10 cellular contexts compared by ENCODE assay signal in genomic region chr16:84753412-84754325, GRCh38. TPM values are rescaled to one million over a fixed set of nuclear protein-coding genes. Genes with fewer than 3 reads are reported as not detected.
DNase-seq lines count a peak whose midpoint lies in the region; ATAC-seq, FAIRE-seq and TF ChIP-seq lines count a peak whose summit lies in the region.
"Had no signal": no experiment of that assay in that cellular context is flagged by ENCODE, and none has a peak within 500 bp of the region (broad histone marks: within the 10 kb centered on the region; RNA-seq: fewer than 3 reads in every experiment).

No MANE protein-coding gene starts in this region.

- DNase-seq in CD4-positive, alpha-beta memory T cell: no peak
- DNase-seq in adipocyte (ENCODE audit: low read depth) (no peak), mucosa of descending colon (no peak), T-helper 1 cell (no peak), frontal cortex (ENCODE audit: low spot score in 2 of 2) (no peak), foreskin melanocyte (no peak)
- DNase-seq in natural killer cell treated with Interleukin-12 subunit alpha and Interleukin-12 subunit beta and Interleukin-15 and Interleukin-18, amount 100 ng/mL, for 72 hours (ENCODE audit: low spot score): no peak

- no peaks in the 10 kb centered on the region for H3K27me3 ChIP-seq in CD4-positive, alpha-beta memory T cell (ENCODE audit: insufficient read depth, low read length)
- no peaks in the 10 kb centered on the region for H3K27me3 ChIP-seq in adipocyte (replicated peaks; ENCODE audit: control insufficient read depth, insufficient read depth, low read length)

- no peak for FAIRE-seq in frontal cortex (lab: Jason Lieb, UNC)
- FAIRE-seq: urothelium cell line had no signal

- intact Hi-C loops in CD4-positive, alpha-beta memory T cell (cut with micrococcal nuclease): loop anchor here (1.0 to 2.0 kb wide), 6 partner anchors 31 to 333 kb away; partner anchors contain the start of gene CRISPLD2
- intact Hi-C loops in mucosa of descending colon (cut with DNase I, micrococcal nuclease): loop anchor here (5.0 kb wide), 2 partner anchors 199 to 219 kb away; no protein-coding TSS in a partner anchor

- H3K4me1 ChIP-seq in CD4-positive, alpha-beta memory T cell (ENCODE audit: insufficient read depth, low read length): peaks cover 76% of the 10 kb centered on the region
- H3K4me1 ChIP-seq in HEK293 (ENCODE audit: control insufficient read depth, insufficient read depth, low read length): peaks cover 4% of the 10 kb centered on the region; the same call in 1 of the 2 replicates
- peaks cover 36% of the 10 kb centered on the region for H3K4me1 ChIP-seq in adipocyte (ENCODE audit: control insufficient read depth, insufficient read depth, low read length)
- peaks cover 7% of the 10 kb centered on the region for H3K4me1 ChIP-seq in mucosa of descending colon (ENCODE audit: low read depth)

- CTCF ChIA-PET in CD4-positive, alpha-beta memory T cell (lab: Charles Lee; ENCODE audit: partially characterized antibody): interaction anchor here (1.0 to 8.7 kb wide), 25 partner anchors 9 to 333 kb away, joined by 3 to 289 read pairs (median 6); partner anchors contain the start of gene CRISPLD2
- CTCF ChIA-PET in HEK293 (lab: Yijun Ruan, JAX): interaction anchor here (0.6 to 6.8 kb wide), 36 partner anchors 9 to 820 kb away, joined by 3 to 144 read pairs (median 5); no protein-coding TSS in a partner anchor

- peak overlapping the region; percentile 9 for H3K9ac ChIP-seq in adipocyte (ENCODE audit: low read length)

- H3K36me3 Mint-ChIP-seq in CD4-positive, alpha-beta memory T cell: peaks cover 0 to 10% of the 10 kb centered on the region in 2 donors
- H3K36me3 Mint-ChIP-seq in natural killer cell treated with Interleukin-12 subunit alpha and Interleukin-12 subunit beta and Interleukin-15 and Interleukin-18, amount 100 ng/mL, for 72 hours: no peaks in the 10 kb centered on the region

- TF ChIP-seq CTCF in HEK293 (tag by site-specific recombination; IDR thresholded peaks at IDR 0.05) (no peak), mucosa of descending colon (IDR thresholded peaks at IDR 0.05) (no peak)

- H3K27ac Mint-ChIP-seq in CD4-positive, alpha-beta memory T cell: peak overlapping the region; percentile 43 to 93 (median 80)
- H3K27ac Mint-ChIP-seq in natural killer cell treated with Interleukin-12 subunit alpha and Interleukin-12 subunit beta and Interleukin-15 and Interleukin-18, amount 100 ng/mL, for 72 hours: peak overlapping the region; percentile 36 to 86

- H3K9me3 Mint-ChIP-seq in CD4-positive, alpha-beta memory T cell: no peaks in the 10 kb centered on the region
- no peaks in the 10 kb centered on the region for H3K9me3 Mint-ChIP-seq in natural killer cell treated with Interleukin-12 subunit alpha and Interleukin-12 subunit beta and Interleukin-15 and Interleukin-18, amount 100 ng/mL, for 72 hours
- H3K9me3 Mint-ChIP-seq: T-cell had no signal

- no peaks in the 10 kb centered on the region for H3K9me3 ChIP-seq in CD4-positive, alpha-beta memory T cell (ENCODE audit: control insufficient read depth in 1 of 2, low read length in 2 of 2)
- H3K9me3 ChIP-seq in HEK293 (ENCODE audit: control insufficient read depth, insufficient read depth, low read depth, low read length): no peaks in the 10 kb centered on the region
- H3K9me3 ChIP-seq in adipocyte (ENCODE audit: control insufficient read depth, low read length): no peaks in the 10 kb centered on the region
- H3K9me3 ChIP-seq in mucosa of descending colon: no peaks in the 10 kb centered on the region

- H3K4me1 Mint-ChIP-seq in CD4-positive, alpha-beta memory T cell: peaks cover 63 to 93% (median 81%) of the 10 kb centered on the region in 4 donors
- peaks cover 65 to 71% of the 10 kb centered on the region in 2 donors for H3K4me1 Mint-ChIP-seq in natural killer cell treated with Interleukin-12 subunit alpha and Interleukin-12 subunit beta and Interleukin-15 and Interleukin-18, amount 100 ng/mL, for 72 hours (ENCODE audit: low read depth in 2 of 2)

- POLR2A ChIA-PET in CD4-positive, alpha-beta memory T cell (lab: Charles Lee; ENCODE audit: partially characterized antibody): interaction anchor here (0.8 to 5.6 kb wide), 12 partner anchors 14 to 302 kb away, joined by 3 to 45 read pairs (median 4); partner anchors contain the start of gene CRISPLD2
- POLR2A ChIA-PET in HEK293 (lab: Yijun Ruan, JAX): interaction anchor here (0.6 kb wide), 1 partner anchor 120 kb away, joined by 4 read pairs; no protein-coding TSS in a partner anchor

- no peak overlapping the region for H3K27ac ChIP-seq in CD4-positive, alpha-beta memory T cell (ENCODE audit: low read depth, low read length)
- no peak overlapping the region for H3K27ac ChIP-seq in HEK293 (ENCODE audit: extremely low read depth, low read depth, low read length)

- H3K4me3 ChIP-seq in CD4-positive, alpha-beta memory T cell (ENCODE audit: low read length in 2 of 2): no peak overlapping the region
- H3K4me3 ChIP-seq in HEK293 (ENCODE audit: low read depth, low read length): no peak overlapping the region
- H3K4me3 ChIP-seq in adipocyte (ENCODE audit: low read length): no peak overlapping the region
- H3K4me3 ChIP-seq in mucosa of descending colon: no peak overlapping the region

- H3K4me3 Mint-ChIP-seq in CD4-positive, alpha-beta memory T cell: peak overlapping the region in 1 of 8 donors; percentile 64
- H3K4me3 Mint-ChIP-seq in natural killer cell treated with Interleukin-12 subunit alpha and Interleukin-12 subunit beta and Interleukin-15 and Interleukin-18, amount 100 ng/mL, for 72 hours: peak overlapping the region; percentile 60

- no peak for ATAC-seq in natural killer cell treated with Interleukin-12 subunit alpha and Interleukin-12 subunit beta and Interleukin-15 and Interleukin-18, amount 100 ng/mL, for 72 hours
- ATAC-seq in mucosa of descending colon: no peak

- no peaks in the 10 kb centered on the region for H3K36me3 ChIP-seq in CD4-positive, alpha-beta memory T cell (ENCODE audit: insufficient read depth, low read length)
- H3K36me3 ChIP-seq in HEK293 (ENCODE audit: control insufficient read depth in 2 of 2, insufficient read depth in 1 of 2, low read length in 2 of 2): peaks cover 0 to 11% of the 10 kb centered on the region in 2 experiments; a peak in 2 of 3 replicates
- no peaks in the 10 kb centered on the region for H3K36me3 ChIP-seq in adipocyte (ENCODE audit: control insufficient read depth, insufficient read depth, low read length, severe bottlenecking)
- H3K36me3 ChIP-seq in mucosa of descending colon (ENCODE audit: low read depth): no peaks in the 10 kb centered on the region

- no peaks in the 10 kb centered on the region for H3K27me3 Mint-ChIP-seq in CD4-positive, alpha-beta memory T cell
- no peaks in the 10 kb centered on the region for H3K27me3 Mint-ChIP-seq in natural killer cell treated with Interleukin-12 subunit alpha and Interleukin-12 subunit beta and Interleukin-15 and Interleukin-18, amount 100 ng/mL, for 72 hours
- H3K27me3 Mint-ChIP-seq: T-cell had no signal

TF ChIP-seq in HEK293, 187 proteins besides CTCF, POLR2A, EP300 and RAD21:
- TF ChIP-seq ZNF335 (tag by site-specific recombination; conservative IDR thresholded peaks at IDR 0.05) (peak; percentile 34), OSR2 (tag by site-specific recombination; IDR thresholded peaks at IDR 0.05) (peak; percentile 27; the same call in 1 of the 2 replicates), ZNF837 (tag by site-specific recombination; IDR thresholded peaks at IDR 0.05) (no peak), ZNF157 (tag by site-specific recombination; IDR thresholded peaks at IDR 0.05) (no peak), ZBTB17 (tag by site-specific recombination; IDR thresholded peaks at IDR 0.05) (0 out of 2 replicates have a peak, but pooled peaks have one; percentile 20)

RNA-seq across cellular contexts. Expression of gene USP10, which starts 53.9 kb away (rescaled TPM):
- total RNA-seq in CD4-positive, alpha-beta memory T cell: 10 to 100 TPM; 89.0 to 93.2 TPM
- polyA plus RNA-seq in CD4-positive, alpha-beta memory T cell: 100 to 1,000 TPM; 269 to 419 TPM
- total RNA-seq in natural killer cell treated with Interleukin-12 subunit alpha and Interleukin-12 subunit beta and Interleukin-15 and Interleukin-18, amount 100 ng/mL, for 72 hours: 100 to 1,000 TPM; 111 to 156 TPM
- total RNA-seq in mucosa of descending colon: 10 to 100 TPM; 65.1 to 76.9 (median 72.4) TPM
- 53.8 TPM for total RNA-seq in frontal cortex
